31 cellular contexts compared by ENCODE assay signal in genomic region chr5:151855701-151856100, GRCh38.
"Had no signal": no experiment of that assay in that cellular context is flagged by ENCODE, and none has a peak within 500 bp of the region (broad histone marks: within the 10 kb centered on the region; RNA-seq: fewer than 3 reads in every experiment).

No MANE protein-coding gene starts in this region.

- ATAC-seq: activated CD8-positive, alpha-beta T cell treated with anti-CD3 and anti-CD28 coated beads for 36 hours; activated naive CD4-positive, alpha-beta T cell treated with anti-CD3 and anti-CD28 coated beads, Interleukin-2, amount 50 U/mL, for 72 hours; activated T-cell treated with anti-CD3 and anti-CD28 coated beads, Interleukin-2, amount 50 U/mL, for 4 hours; activated T-cell treated with anti-CD3 and anti-CD28 coated beads, Interleukin-2, amount 50 U/mL, for 72 hours; activated T-helper 17 cell treated with anti-CD3 and anti-CD28 coated beads, Interleukin-2, amount 50 U/mL, for 72 hours; body of pancreas had no signal

- H3K4me1 ChIP-seq: adrenal gland, body of pancreas, breast epithelium had no signal

- H3K27ac ChIP-seq: adrenal gland, body of pancreas, brain microvascular endothelial cell, breast epithelium, VCaP had no signal

- DNase-seq: activated B cell treated with CpG ODN at 0.5 μM for 24 hours; activated CD4-positive, alpha-beta memory T cell treated with anti-CD3 and anti-CD28 coated beads for 36 hours; activated CD4-positive, alpha-beta T cell treated with anti-CD3 and anti-CD28 coated beads for 4 hours; activated CD4-positive, alpha-beta T cell treated with anti-CD3 and anti-CD28 coated beads, Interleukin-2, amount 10 ng/mL, durations not matched to agents 24 days and 14 days; activated CD4-positive, alpha-beta T cell treated with anti-CD3 and anti-CD28 coated beads, Interleukin-2, amount 50 U/mL, for 1 hour; activated CD4-positive, alpha-beta T cell treated with anti-CD3 and anti-CD28 coated beads, Interleukin-2, amount 50 U/mL, for 4 hours; activated CD4-positive, CD25-positive, alpha-beta regulatory T cell treated with anti-CD3 and anti-CD28 coated beads, Interleukin-2, amount 50 U/mL, for 72 hours; activated CD8-positive, alpha-beta memory T cell treated with anti-CD3 and anti-CD28 coated beads, Interleukin-2, amount 50 U/mL, for 4 hours; activated CD8-positive, alpha-beta T cell treated with anti-CD3 and anti-CD28 coated beads for 36 hours; activated effector memory CD4-positive, alpha-beta T cell treated with anti-CD3 and anti-CD28 coated beads, Interleukin-2, amount 50 U/mL, for 16 hours; activated gamma-delta T cell treated with Interleukin-2 at 50 U/mL for 16 hours; activated naive CD4-positive, alpha-beta T cell; activated naive CD4-positive, alpha-beta T cell treated with anti-CD3 and anti-CD28 coated beads for 36 hours; activated naive CD4-positive, alpha-beta T cell treated with anti-CD3 and anti-CD28 coated beads, Interleukin-2, amount 50 U/mL, for 16 hours; activated naive CD8-positive, alpha-beta T cell treated with anti-CD3 and anti-CD28 coated beads for 36 hours; activated T-cell treated with anti-CD3 and anti-CD28 coated beads for 4 hours; activated T-cell treated with anti-CD3 and anti-CD28 coated beads, Interleukin-2, amount 50 U/mL, for 1 hour; activated T-cell treated with anti-CD3 and anti-CD28 coated beads, Interleukin-2, amount 50 U/mL, for 4 hours; activated T-cell treated with anti-CD3 and anti-CD28 coated beads, Interleukin-2, amount 50 U/mL, for 72 hours; adrenal gland; amniotic stem cell; aorta; body of pancreas; brain microvascular endothelial cell; central memory CD4-positive, alpha-beta T cell; T-helper 2 cell; T-helper 9 cell had no signal

- H3K27me3 ChIP-seq: adrenal gland, body of pancreas, brain microvascular endothelial cell, breast epithelium had no signal

- H3K4me3 ChIP-seq: adrenal gland, body of pancreas, breast epithelium had no signal

- H3K36me3 ChIP-seq: adrenal gland, brain microvascular endothelial cell, breast epithelium had no signal

- H3K9me3 ChIP-seq: adrenal gland, body of pancreas, breast epithelium had no signal
